In the genomic region with DNA sequence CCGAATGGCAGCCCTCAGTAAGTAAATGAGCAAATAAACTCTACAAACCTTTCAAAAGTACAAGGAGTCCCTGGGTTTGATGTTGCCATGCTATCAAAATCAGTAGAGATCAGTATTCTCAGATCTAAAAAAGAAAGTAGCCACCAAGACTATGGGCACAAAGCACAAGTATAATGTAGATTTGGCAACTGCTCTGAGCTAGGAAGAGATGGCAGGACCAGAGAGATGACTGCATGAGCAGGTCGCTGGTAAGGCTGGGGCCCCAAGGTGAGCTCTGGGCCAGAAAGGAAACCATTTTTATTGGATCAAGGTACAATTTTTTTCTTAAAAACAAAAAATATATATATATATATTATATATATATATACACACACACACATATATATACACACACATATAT, we compare ENCODE assay signal across 12 cellular contexts. TPM values are rescaled to one million over a fixed set of nuclear protein-coding genes. Genes with fewer than 3 reads are reported as not detected.
DNase-seq lines count a peak whose midpoint lies in the region; ATAC-seq, FAIRE-seq and TF ChIP-seq lines count a peak whose summit lies in the region.
"Had no signal": no experiment of that assay in that cellular context is flagged by ENCODE, and none has a peak within 500 bp of the region (broad histone marks: within the 10 kb centered on the region; RNA-seq: fewer than 3 reads in every experiment).

No MANE protein-coding gene starts in this region.

- peaks cover 79% of the 10 kb centered on the region for H3K4me1 ChIP-seq in CD8-positive, alpha-beta memory T cell (ENCODE audit: insufficient read depth, low read length)
- H3K4me1 ChIP-seq in MM.1S (ENCODE audit: low read length) (peaks cover 29% of the 10 kb centered on the region), GM12878 (ENCODE audit: control insufficient read depth, insufficient read depth, low read length) (peaks cover 58% of the 10 kb centered on the region), sigmoid colon (peaks cover 0 to 65% (median 53%) of the 10 kb centered on the region in 4 donors)

- no peaks in the 10 kb centered on the region for H3K9me2 ChIP-seq in MM.1S (replicated peaks; ENCODE audit: insufficient read depth, low read length)

- peak overlapping the region; percentile 47 to 91 (median 72) for H3K27ac Mint-ChIP-seq in CD8-positive, alpha-beta memory T cell
- H3K27ac Mint-ChIP-seq: progenitor cell of endocrine pancreas had no signal

- H3F3A ChIP-seq in MM.1S (ENCODE audit: insufficient read depth, low read length): peaks cover 16% of the 10 kb centered on the region

- TF ChIP-seq EP300 in GM12878 (IDR thresholded peaks at IDR 0.05; ENCODE audit: borderline replicate concordance in 1 of 2, control insufficient read depth in 1 of 2, low read depth in 2 of 2, low read length in 2 of 2) (no peak), sigmoid colon (IDR thresholded peaks at IDR 0.05) (no peak)

- peaks cover 62% of the 10 kb centered on the region in 3 donors for H3K4me1 Mint-ChIP-seq in CD8-positive, alpha-beta memory T cell

- FAIRE-seq in GM12878 (lab: Jason Lieb, UNC): no peak

- CTCF ChIA-PET in CD8-positive, alpha-beta memory T cell (lab: Charles Lee): interaction anchor here (1.5 to 4.7 kb wide), 15 partner anchors 11 to 259 kb away, joined by 8 to 51 read pairs (median 13); a partner anchor contains a TSS
- CTCF ChIA-PET in GM12878 (lab: Yijun Ruan, JAX): interaction anchor here (0.7 to 6.9 kb wide), 28 partner anchors 10 to 476 kb away, joined by 3 to 109 read pairs (median 23); a partner anchor contains a TSS

- H3K27ac ChIP-seq in CD8-positive, alpha-beta memory T cell (ENCODE audit: low read depth, low read length): no peak overlapping the region
- no peak overlapping the region for H3K27ac ChIP-seq in MM.1S (ENCODE audit: low read length)
- peak overlapping the region; percentile 87 for H3K27ac ChIP-seq in GM12878 (ENCODE audit: control insufficient read depth, insufficient read depth)
- peak overlapping the region; percentile 20 to 93 (median 68) for H3K27ac ChIP-seq in sigmoid colon

- ATAC-seq in GM12878 (no peak), HG03196 (IDR thresholded peaks at IDR 0.05; ENCODE audit: unreplicated experiment) (no peak), HG03025 (IDR thresholded peaks at IDR 0.05; ENCODE audit: low FRiP score, unreplicated experiment) (no peak), HG03432 (IDR thresholded peaks at IDR 0.05; ENCODE audit: unreplicated experiment) (no peak)

- H3K9me3 Mint-ChIP-seq in CD8-positive, alpha-beta memory T cell: no peaks in the 10 kb centered on the region

- H3K27me3 Mint-ChIP-seq in CD8-positive, alpha-beta memory T cell: no peaks in the 10 kb centered on the region

- H3K4me2 ChIP-seq in MM.1S (ENCODE audit: low read depth, low read length) (peak overlapping the region; percentile 39; the same call in 1 of the 2 replicates), GM12878 (ENCODE audit: control insufficient read depth, insufficient read depth) (no peak overlapping the region)

- H3K4me3 Mint-ChIP-seq in CD8-positive, alpha-beta memory T cell: no peak overlapping the region

- no peak overlapping the region for H3K4me3 ChIP-seq in CD8-positive, alpha-beta memory T cell (ENCODE audit: low read length)
- H3K4me3 ChIP-seq in MM.1S (ENCODE audit: low read length) (no peak overlapping the region), GM12878 (peak overlapping the region; percentile 39; the same call in 1 of the 2 replicates), sigmoid colon (no peak overlapping the region)

- DNase-seq in CD8-positive, alpha-beta memory T cell: no peak
- DNase-seq in MM.1S (no peak), GM12878 (ENCODE audit: low read depth, low spot score) (no peak), sigmoid colon (no peak), NCI-H2081 treated with DMSO at 0.1 percent for 48 hours (lab: John Stamatoyannopoulos, UW) (no peak)
- DNase-seq: stimulated activated CD4-positive, alpha-beta T cell treated with anti-CD3 and anti-CD28 coated beads, Interleukin-2, amount 100 ng/mL, for 48 hours had no signal

- H4K20me1 ChIP-seq in MM.1S (ENCODE audit: insufficient read depth, low read length) (no peaks in the 10 kb centered on the region), GM12878 (ENCODE audit: control insufficient read depth, insufficient read depth) (no peaks in the 10 kb centered on the region)

- intact Hi-C loops in GM12878 (cut with micrococcal nuclease; ENCODE audit: unreplicated experiment) (loop anchor here (2.0 to 5.0 kb wide), 3 partner anchors 59 to 284 kb away; a partner anchor contains a TSS), sigmoid colon (cut with DNase I) (loop anchor here (5.0 kb wide), 1 partner anchor 201 kb away; no protein-coding TSS in a partner anchor)

- no peaks in the 10 kb centered on the region for H3K27me3 ChIP-seq in CD8-positive, alpha-beta memory T cell (ENCODE audit: insufficient read depth, low read length, poor library complexity, severe bottlenecking)
- H3K27me3 ChIP-seq in MM.1S (replicated peaks; ENCODE audit: insufficient read depth, low read length) (no peaks in the 10 kb centered on the region), GM12878 (replicated peaks in 1 of 2; ENCODE audit: control insufficient read depth in 2 of 2, insufficient read depth in 2 of 2, low read length in 1 of 2) (no peaks in the 10 kb centered on the region), sigmoid colon (no peaks in the 10 kb centered on the region)

- H3K9ac ChIP-seq in MM.1S (ENCODE audit: low read length): no peak overlapping the region
- H3K9ac ChIP-seq in GM12878 (ENCODE audit: control insufficient read depth, insufficient read depth, low read length): peak overlapping the region; percentile 48

- RAD21 ChIA-PET in GM12878 (lab: Charles Lee; ENCODE audit: unreplicated experiment): interaction anchor here (0.6 to 4.6 kb wide), 28 partner anchors 11 to 283 kb away, joined by 3 to 105 read pairs (median 17); a partner anchor contains a TSS

- H3K36me3 ChIP-seq in CD8-positive, alpha-beta memory T cell (ENCODE audit: insufficient read depth, low read length): no peaks in the 10 kb centered on the region
- H3K36me3 ChIP-seq in MM.1S (replicated peaks; ENCODE audit: insufficient read depth, low read length): no peaks in the 10 kb centered on the region
- no peaks in the 10 kb centered on the region for H3K36me3 ChIP-seq in GM12878 (ENCODE audit: control insufficient read depth in 2 of 2, insufficient read depth in 2 of 2, low read length in 1 of 2)
- H3K36me3 ChIP-seq in sigmoid colon: no peaks in the 10 kb centered on the region

- TF ChIP-seq POLR2A in GM12878 (IDR thresholded peaks at IDR 0.05; ENCODE audit: low read depth, low read length) (no peak), sigmoid colon (IDR thresholded peaks at IDR 0.05) (no peak)

- SMC1A ChIA-PET in GM12878 (lab: Charles Lee; ENCODE audit: uncharacterized antibody, unreplicated experiment): interaction anchor here (1.1 to 8.2 kb wide), 35 partner anchors 10 to 283 kb away, joined by 3 to 128 read pairs (median 14); a partner anchor contains a TSS

- BruUV-seq in GM12878 (replicated peaks; lab: Mats Ljungman, UMichigan): no TSS peak

- 0% methylated on average over 2 of the region's 2 CpGs for WGBS in GM12878 (ENCODE audit: insufficient coverage, insufficient replicate concordance, low lambda C conversion rate, missing lambda C conversion rate)
- WGBS in sigmoid colon, 2 donors: 43 to 72% methylated on average over 2 of the region's 2 CpGs

- no peak for TF ChIP-seq RAD21 in GM12878 (IDR thresholded peaks at IDR 0.05; ENCODE audit: insufficient read depth, low read depth, low read length)

- H3K79me2 ChIP-seq in MM.1S (ENCODE audit: low read length) (no peaks in the 10 kb centered on the region), GM12878 (ENCODE audit: control insufficient read depth, insufficient read depth, low read length) (peaks cover 2% of the 10 kb centered on the region; the same call in 1 of the 2 replicates)

- H3K36me3 Mint-ChIP-seq in CD8-positive, alpha-beta memory T cell: no peaks in the 10 kb centered on the region

- in situ Hi-C loops in GM12878 (cut with MboI): loop anchor here (5.0 to 10.0 kb wide), 2 partner anchors 141 to 248 kb away; a partner anchor contains a TSS

- H2AFZ ChIP-seq in MM.1S (ENCODE audit: low read length): 0 out of 2 replicates have a peak overlapping the region, but pooled peaks have one; percentile 45
- peak overlapping the region; percentile 66 for H2AFZ ChIP-seq in GM12878 (ENCODE audit: control insufficient read depth, low read depth, low read length)

- TF ChIP-seq CTCF in MM.1S (IDR thresholded peaks at IDR 0.05; ENCODE audit: low read length): no peak
- no peak for TF ChIP-seq CTCF in GM12878 (IDR thresholded peaks at IDR 0.05 in 2 of 3, conservative IDR thresholded peaks at IDR 0.05 in 1 of 3; ENCODE audit: control insufficient read depth in 2 of 3, extremely low read depth in 1 of 3, insufficient read depth in 1 of 3, low read depth in 3 of 3, low read length in 3 of 3)
- TF ChIP-seq CTCF in sigmoid colon (IDR thresholded peaks at IDR 0.05): no peak

- H3K9me3 ChIP-seq in CD8-positive, alpha-beta memory T cell (ENCODE audit: low read length): no peaks in the 10 kb centered on the region
- H3K9me3 ChIP-seq in MM.1S (replicated peaks; ENCODE audit: insufficient read depth, low read length): no peaks in the 10 kb centered on the region
- no peaks in the 10 kb centered on the region for H3K9me3 ChIP-seq in GM12878 (replicated peaks; ENCODE audit: control insufficient read depth, insufficient read depth, low read length)
- H3K9me3 ChIP-seq in sigmoid colon: no peaks in the 10 kb centered on the region

- POLR2A ChIA-PET in CD8-positive, alpha-beta memory T cell (lab: Charles Lee): interaction anchor here (1.1 to 2.0 kb wide), 5 partner anchors 8 to 192 kb away, joined by 4 to 6 read pairs (median 4); a partner anchor contains a TSS
- POLR2A ChIA-PET in GM12878 (lab: Charles Lee): interaction anchor here (0.6 to 2.8 kb wide), 14 partner anchors 9 to 283 kb away, joined by 3 to 15 read pairs (median 4); a partner anchor contains a TSS

RNA-seq across cellular contexts. Expression of a gene that starts 3.1 kb away (rescaled TPM):
- under 1 TPM; 0.39 to 0.51 TPM for total RNA-seq in CD8-positive, alpha-beta memory T cell
- polyA plus RNA-seq in CD8-positive, alpha-beta memory T cell: not detected
- total RNA-seq in GM12878 (2013; cell fraction: nucleolus; rRNA removed): not detected in 2 replicates
- 0.17 and 0.27 TPM in 2 replicates for total RNA-seq in GM12878 (2014; rRNA removed)
- 0.18 and 0.32 TPM in 2 replicates for total RNA-seq in GM12878 (2014; rRNA removed; fragmentation: Illumina TruSeq; extraction: Trizol)
- 0.18 TPM in 1 of 2 replicates, not detected in the other for total RNA-seq in GM12878 (2021)
- 0.16 TPM for polyA plus RNA-seq in GM12878 (2011; ENCODE audit: low read depth)
- polyA plus RNA-seq in GM12878 (2011; rRNA removed): 0.20 and 0.88 TPM in 2 replicates
- polyA plus RNA-seq in GM12878 (2011; cell fraction: cytosol; rRNA removed): 0.08 and 0.19 TPM in 2 replicates
- 0.21 and 0.67 TPM in 2 replicates for polyA plus RNA-seq in GM12878 (2011; cell fraction: nucleus; rRNA removed)
- polyA plus RNA-seq in GM12878 (2012): 0.06 and 0.15 TPM in 2 replicates
- polyA plus RNA-seq in GM12878 (2014; fragmentation: Illumina TruSeq; extraction: Trizol): 0.29 TPM in 1 of 2 replicates, not detected in the other
- polyA plus RNA-seq in GM12878 (2014; fragmentation: Nextera tagmentation; extraction: Ambion mirVana): under 1 TPM in 1 of 2 experiments, not detected in 1; 0.18 TPM
- polyA plus RNA-seq in GM12878 (2014; rRNA removed): 0.06 and 0.22 TPM in 2 replicates
- under 1 TPM in 1 of 2 experiments, not detected in 1; 0.14 TPM for polyA plus RNA-seq in GM12878 (2016; fragmentation: Nextera tagmentation; extraction: Ambion mirVana)
- not detected in 2 replicates for polyA minus RNA-seq in GM12878 (2011; rRNA and poly(A)+ RNA removed)
- polyA minus RNA-seq in GM12878 (2011; cell fraction: cytosol; rRNA and poly(A)+ RNA removed): not detected in 2 replicates
- 0.24 and 0.29 TPM in 2 replicates for polyA minus RNA-seq in GM12878 (2011; cell fraction: nucleus; rRNA and poly(A)+ RNA removed)
- 10 to 100 TPM in 2 of 4 donors, 1 to 10 TPM in 2; 3.0 to 12.8 (median 10.4) TPM for total RNA-seq in sigmoid colon
- polyA plus RNA-seq in sigmoid colon: 10 to 100 TPM in 1 of 3 donors, 1 to 10 TPM in 2; 3.0 to 20.6 (median 5.4) TPM
- total RNA-seq: progenitor cell of endocrine pancreas; T-helper 1 cell treated with Interleukin-12 subunit alpha and Interleukin-12 subunit beta and Interleukin-4 antibody, amounts not matched to agents 30 ng/mL and 1 ng/mL, for 36 hours had no signal
- polyA plus RNA-seq: endothelial cell of umbilical vein had no signal

RNA-seq across cellular contexts. Expression of a gene that starts 3.1 kb away (rescaled TPM):
- total RNA-seq in CD8-positive, alpha-beta memory T cell: under 1 TPM in 1 of 2 experiments, not detected in 1; 0.26 TPM
- polyA plus RNA-seq in CD8-positive, alpha-beta memory T cell: not detected
- 0.35 TPM in 1 of 2 replicates, not detected in the other for total RNA-seq in GM12878 (2013; cell fraction: nucleolus; rRNA removed)
- 0.17 TPM in 1 of 2 replicates, not detected in the other for total RNA-seq in GM12878 (2014; rRNA removed)
- total RNA-seq in GM12878 (2014; rRNA removed; fragmentation: Illumina TruSeq; extraction: Trizol): not detected in 2 replicates
- total RNA-seq in GM12878 (2021): 0.13 TPM in 1 of 2 replicates, not detected in the other
- not detected for polyA plus RNA-seq in GM12878 (2011; ENCODE audit: low read depth)
- not detected in 2 replicates for polyA plus RNA-seq in GM12878 (2011; rRNA removed)
- 0.07 TPM in 1 of 2 replicates, not detected in the other for polyA plus RNA-seq in GM12878 (2011; cell fraction: cytosol; rRNA removed)
- 0.10 and 0.13 TPM in 2 replicates for polyA plus RNA-seq in GM12878 (2011; cell fraction: nucleus; rRNA removed)
- polyA plus RNA-seq in GM12878 (2012): not detected in 2 replicates
- not detected in 2 replicates for polyA plus RNA-seq in GM12878 (2014; fragmentation: Illumina TruSeq; extraction: Trizol)
- polyA plus RNA-seq in GM12878 (2014; fragmentation: Nextera tagmentation; extraction: Ambion mirVana): not detected
- polyA plus RNA-seq in GM12878 (2014; rRNA removed): 0.11 TPM in 1 of 2 replicates, not detected in the other
- not detected for polyA plus RNA-seq in GM12878 (2016; fragmentation: Nextera tagmentation; extraction: Ambion mirVana)
- 0.15 TPM in 1 of 2 replicates, not detected in the other for polyA minus RNA-seq in GM12878 (2011; rRNA and poly(A)+ RNA removed)
- not detected in 2 replicates for polyA minus RNA-seq in GM12878 (2011; cell fraction: cytosol; rRNA and poly(A)+ RNA removed)
- not detected in 2 replicates for polyA minus RNA-seq in GM12878 (2011; cell fraction: nucleus; rRNA and poly(A)+ RNA removed)
- 1 to 10 TPM; 1.9 to 7.5 (median 5.1) TPM for total RNA-seq in sigmoid colon
- 10 to 100 TPM in 1 of 3 donors, 1 to 10 TPM in 2; 3.4 to 29.8 (median 6.6) TPM for polyA plus RNA-seq in sigmoid colon
- total RNA-seq: progenitor cell of endocrine pancreas had no signal

RNA-seq across cellular contexts. Expression of a gene that starts 32.8 kb away (rescaled TPM):
- 1 to 10 TPM; 3.9 to 4.9 TPM for total RNA-seq in CD8-positive, alpha-beta memory T cell
- 90.1 TPM for polyA plus RNA-seq in CD8-positive, alpha-beta memory T cell
- total RNA-seq in GM12878 (2013; cell fraction: nucleolus; rRNA removed): 7.2 and 7.6 TPM in 2 replicates
- total RNA-seq in GM12878 (2014; rRNA removed) (3.0 and 3.2 TPM in 2 replicates), GM12878 (2014; rRNA removed; fragmentation: Illumina TruSeq; extraction: Trizol) (4.7 and 5.7 TPM in 2 replicates), GM12878 (2021) (3.9 and 4.0 TPM in 2 replicates), sigmoid colon (10 to 100 TPM; 15.7 to 31.0 (median 21.5) TPM)
- polyA plus RNA-seq in GM12878 (2011; ENCODE audit: low read depth): 2.1 TPM
- polyA plus RNA-seq in GM12878 (2011; rRNA removed) (2.4 TPM in 2 replicates), GM12878 (2014; fragmentation: Illumina TruSeq; extraction: Trizol) (8.8 and 11.3 TPM in 2 replicates), GM12878 (2014; fragmentation: Nextera tagmentation; extraction: Ambion mirVana) (10 to 100 TPM in 1 of 2 experiments, 1 to 10 TPM in 1; 8.1 to 11.1 TPM), GM12878 (2014; rRNA removed) (4.5 and 4.6 TPM in 2 replicates), GM12878 (2016; fragmentation: Nextera tagmentation; extraction: Ambion mirVana) (1 to 10 TPM; 3.3 to 3.4 TPM), sigmoid colon (10 to 100 TPM; 22.8 to 27.0 (median 24.3) TPM)
- 0.90 and 1.2 TPM in 2 replicates for polyA plus RNA-seq in GM12878 (2011; cell fraction: cytosol; rRNA removed)
- 5.7 and 7.8 TPM in 2 replicates for polyA plus RNA-seq in GM12878 (2011; cell fraction: nucleus; rRNA removed)
- polyA plus RNA-seq in GM12878 (2012): 0.81 and 1.0 TPM in 2 replicates
- 0.26 and 1.0 TPM in 2 replicates for polyA minus RNA-seq in GM12878 (2011; rRNA and poly(A)+ RNA removed)
- polyA minus RNA-seq in GM12878 (2011; cell fraction: cytosol; rRNA and poly(A)+ RNA removed): 0.52 TPM in 1 of 2 replicates, not detected in the other
- 1.1 and 1.7 TPM in 2 replicates for polyA minus RNA-seq in GM12878 (2011; cell fraction: nucleus; rRNA and poly(A)+ RNA removed)

RNA-seq across cellular contexts. Expression of a gene that starts 57.3 kb away (rescaled TPM):
- 100 to 1,000 TPM; 351 to 360 TPM for total RNA-seq in CD8-positive, alpha-beta memory T cell
- 455 TPM for polyA plus RNA-seq in CD8-positive, alpha-beta memory T cell
- 42.7 and 50.3 TPM in 2 replicates for total RNA-seq in GM12878 (2013; cell fraction: nucleolus; rRNA removed)
- total RNA-seq in GM12878 (2014; rRNA removed) (475 and 625 TPM in 2 replicates), GM12878 (2014; rRNA removed; fragmentation: Illumina TruSeq; extraction: Trizol) (578 and 594 TPM in 2 replicates), GM12878 (2021) (380 and 389 TPM in 2 replicates), sigmoid colon (100 to 1,000 TPM; 157 to 217 (median 196) TPM)
- polyA plus RNA-seq in GM12878 (2011; ENCODE audit: low read depth): 268 TPM
- polyA plus RNA-seq in GM12878 (2011; rRNA removed) (728 and 857 TPM in 2 replicates), GM12878 (2014; fragmentation: Illumina TruSeq; extraction: Trizol) (627 and 753 TPM in 2 replicates), GM12878 (2014; fragmentation: Nextera tagmentation; extraction: Ambion mirVana) (1,000 to 10,000 TPM; 1,250 to 1,760 TPM), GM12878 (2014; rRNA removed) (503 and 598 TPM in 2 replicates), GM12878 (2016; fragmentation: Nextera tagmentation; extraction: Ambion mirVana) (100 to 1,000 TPM; 859 to 866 TPM), sigmoid colon (100 to 1,000 TPM; 515 to 849 (median 620) TPM)
- polyA plus RNA-seq in GM12878 (2011; cell fraction: cytosol; rRNA removed): 362 and 444 TPM in 2 replicates
- 185 and 197 TPM in 2 replicates for polyA plus RNA-seq in GM12878 (2011; cell fraction: nucleus; rRNA removed)
- 315 and 389 TPM in 2 replicates for polyA plus RNA-seq in GM12878 (2012)
- polyA minus RNA-seq in GM12878 (2011; rRNA and poly(A)+ RNA removed): 180 and 268 TPM in 2 replicates
- 93.7 and 121 TPM in 2 replicates for polyA minus RNA-seq in GM12878 (2011; cell fraction: cytosol; rRNA and poly(A)+ RNA removed)
- polyA minus RNA-seq in GM12878 (2011; cell fraction: nucleus; rRNA and poly(A)+ RNA removed): 12.6 and 16.7 TPM in 2 replicates

RNA-seq across cellular contexts. Expression of a gene that starts 57.5 kb away (rescaled TPM):
- 10 to 100 TPM; 73.2 to 74.7 TPM for total RNA-seq in CD8-positive, alpha-beta memory T cell
- 42.2 TPM for polyA plus RNA-seq in CD8-positive, alpha-beta memory T cell
- 19.3 and 27.3 TPM in 2 replicates for total RNA-seq in GM12878 (2013; cell fraction: nucleolus; rRNA removed)
- total RNA-seq in GM12878 (2014; rRNA removed) (75.3 and 79.8 TPM in 2 replicates), GM12878 (2014; rRNA removed; fragmentation: Illumina TruSeq; extraction: Trizol) (38.6 and 40.2 TPM in 2 replicates), GM12878 (2021) (57.5 and 61.5 TPM in 2 replicates), sigmoid colon (10 to 100 TPM; 16.3 to 23.8 (median 20.1) TPM)
- 27.3 TPM for polyA plus RNA-seq in GM12878 (2011; ENCODE audit: low read depth)
- polyA plus RNA-seq in GM12878 (2011; rRNA removed) (60.0 and 113 TPM in 2 replicates), GM12878 (2014; fragmentation: Illumina TruSeq; extraction: Trizol) (69.9 and 72.1 TPM in 2 replicates), GM12878 (2014; fragmentation: Nextera tagmentation; extraction: Ambion mirVana) (10 to 100 TPM; 12.7 to 34.1 TPM), GM12878 (2014; rRNA removed) (56.8 and 64.3 TPM in 2 replicates), GM12878 (2016; fragmentation: Nextera tagmentation; extraction: Ambion mirVana) (100 to 1,000 TPM; 153 to 167 TPM), sigmoid colon (10 to 100 TPM; 13.8 to 29.5 (median 15.5) TPM)
- polyA plus RNA-seq in GM12878 (2011; cell fraction: cytosol; rRNA removed): 122 and 132 TPM in 2 replicates
- 155 and 168 TPM in 2 replicates for polyA plus RNA-seq in GM12878 (2011; cell fraction: nucleus; rRNA removed)
- polyA plus RNA-seq in GM12878 (2012): 22.4 and 28.9 TPM in 2 replicates
- 114 and 143 TPM in 2 replicates for polyA minus RNA-seq in GM12878 (2011; rRNA and poly(A)+ RNA removed)
- 22.1 and 30.8 TPM in 2 replicates for polyA minus RNA-seq in GM12878 (2011; cell fraction: cytosol; rRNA and poly(A)+ RNA removed)
- 29.0 and 38.2 TPM in 2 replicates for polyA minus RNA-seq in GM12878 (2011; cell fraction: nucleus; rRNA and poly(A)+ RNA removed)

Comparison
In these comparisons a context has a peak if more than half of its experiments do, and no peak if none do; other contexts are left out.
1. H3K27ac ChIP-seq: peak in GM12878 (single experiment) and sigmoid colon (4 of 4); none in CD8-positive, alpha-beta memory T cell (single experiment) and MM.1S (single experiment).